15 cellular contexts compared by ENCODE assay signal in genomic region chr4:148926861-148927260, GRCh38.
DNase-seq lines count a peak whose midpoint lies in the region; ATAC-seq and TF ChIP-seq lines count a peak whose summit lies in the region.
"Had no signal": no experiment of that assay in that cellular context is flagged by ENCODE, and none has a peak within 500 bp of the region (broad histone marks: within the 10 kb centered on the region; RNA-seq: fewer than 3 reads in every experiment).

No MANE protein-coding gene starts in this region.

- no peak overlapping the region for H3K27ac ChIP-seq in PC-3 (ENCODE audit: low read length)
- H3K27ac ChIP-seq: coronary artery, gastroesophageal sphincter, left lung had no signal

- H3K36me3 ChIP-seq in PC-3 (ENCODE audit: low read depth, low read length), result no peaks in the 10 kb centered on the region
- H3K36me3 ChIP-seq: gastroesophageal sphincter, left lung had no signal

- no peak overlapping the region for H2AFZ ChIP-seq in PC-3 (ENCODE audit: low read length)

- CTCF ChIA-PET in PC-3 (lab: Charles Lee), result no interaction called here

- H3K79me2 ChIP-seq in PC-3 (ENCODE audit: low read length), result no peaks in the 10 kb centered on the region

- H3K27me3 ChIP-seq in PC-3 (ENCODE audit: low read length), result no peaks in the 10 kb centered on the region
- H3K27me3 ChIP-seq: gastroesophageal sphincter, left lung had no signal

- H3K4me3 ChIP-seq in PC-3 (ENCODE audit: low read length) (no peak overlapping the region), fibroblast of pulmonary artery (replicated peaks; ENCODE audit: low read depth, low read length) (no peak overlapping the region), skeletal muscle cell (ENCODE audit: low read depth, low read length) (no peak overlapping the region)
- H3K4me3 ChIP-seq: coronary artery, gastroesophageal sphincter, GM12878, left lung had no signal

- POLR2A ChIA-PET in PC-3 (lab: Charles Lee; ENCODE audit: unreplicated experiment), result no interaction called here

- H3F3A ChIP-seq in PC-3 (ENCODE audit: low read length, unreplicated experiment), result no peaks in the 10 kb centered on the region

- no peak overlapping the region for H3K9ac ChIP-seq in PC-3 (ENCODE audit: low read length)

- TF ChIP-seq CTCF in PC-3 (conservative IDR thresholded peaks at IDR 0.05; ENCODE audit: low read depth, low read length) (no peak), fibroblast of pulmonary artery (IDR thresholded peaks at IDR 0.05; ENCODE audit: low read length, missing control alignments) (no peak)

- H3K4me1 ChIP-seq in PC-3 (ENCODE audit: insufficient read depth, low read length), result no peaks in the 10 kb centered on the region
- H3K4me1 ChIP-seq: left lung had no signal

- DNase-seq in HS-5 (ENCODE audit: low read depth) (peak; percentile 2), PC-3 (peak; percentile 31), fibroblast of pulmonary artery (ENCODE audit: low read depth) (peak; percentile 4), skeletal muscle cell (ENCODE audit: low read depth) (peak; percentile 23)
- DNase-seq in activated CD8-positive, alpha-beta memory T cell treated with anti-CD3 and anti-CD28 coated beads, Interleukin-2, amount 50 U/mL, for 4 hours, result no peak
- DNase-seq in stimulated activated CD4-positive, alpha-beta T cell treated with anti-CD3 and anti-CD28 coated beads, Interleukin-1b, Interleukin-23, amount 100 ng/mL, for 48 hours, result no peak
- DNase-seq: activated CD4-positive, alpha-beta T cell treated with anti-CD3 and anti-CD28 coated beads for 36 hours; NK-92 treated with Interleukin-12 subunit alpha and Interleukin-12 subunit beta, amount 100 ng/mL, for 24 hours; SW 1271 had no signal

- no peaks in the 10 kb centered on the region for H3K9me3 ChIP-seq in PC-3 (ENCODE audit: low read length)

- BruUV-seq in PC-3 (replicated peaks; lab: Mats Ljungman, UMichigan), result no TSS peak

- no peak overlapping the region for H3K4me2 ChIP-seq in PC-3 (ENCODE audit: low read length)

- H4K20me1 ChIP-seq in PC-3 (ENCODE audit: low read length), result no peaks in the 10 kb centered on the region

- no peak for ATAC-seq in PC-3
- ATAC-seq in HG03139 (IDR thresholded peaks at IDR 0.05; ENCODE audit: unreplicated experiment), result no peak
- ATAC-seq: activated CD4-positive, alpha-beta T cell treated with anti-CD3 and anti-CD28 coated beads for 36 hours; gastroesophageal sphincter; GM12878; left lung; stimulated activated memory B cell treated with anti-CD40 and anti-IgM and Interleukin-4, amounts not matched to agents 10 μg/mL and 1 μg/mL and 100 μg/mL, for 72 hours had no signal

- no peaks in the 10 kb centered on the region for H3K9me2 ChIP-seq in PC-3 (replicated peaks; ENCODE audit: low read length)

- intact Hi-C loops in PC-3 (cut with micrococcal nuclease), result no loop called here

Comparison
In these comparisons a context has a peak if more than half of its experiments do, and no peak if none do; other contexts are left out.
1. DNase-seq: peak in HS-5 (single experiment), PC-3 (single experiment), fibroblast of pulmonary artery (single experiment) and skeletal muscle cell (single experiment); none in activated CD8-positive, alpha-beta memory T cell treated with anti-CD3 and anti-CD28 coated beads, Interleukin-2, amount 50 U/mL, for 4 hours (single experiment) and stimulated activated CD4-positive, alpha-beta T cell treated with anti-CD3 and anti-CD28 coated beads, Interleukin-1b, Interleukin-23, amount 100 ng/mL, for 48 hours (single experiment).